19 cellular contexts compared by ENCODE assay signal in genomic region chr5:23840083-23840482, GRCh38.
A peak's percentile ranks its signal among the peaks of the same experiment; 100 is the strongest.
DNase-seq lines count a peak whose midpoint lies in the region; ATAC-seq and TF ChIP-seq lines count a peak whose summit lies in the region.
"Had no signal": no experiment of that assay in that cellular context is flagged by ENCODE, and none has a peak within 500 bp of the region (broad histone marks: within the 10 kb centered on the region; RNA-seq: fewer than 3 reads in every experiment).

No MANE protein-coding gene starts in this region.

- peaks cover 10% of the 10 kb centered on the region for H3K36me3 Mint-ChIP-seq in neural crest cell (ENCODE audit: low read depth)
- H3K36me3 Mint-ChIP-seq: activated naive CD4-positive, alpha-beta T cell treated with anti-CD3 and anti-CD28 coated beads, Interleukin-2, amount 10 ng/mL, durations not matched to agents 7 days and 5 days; naive B cell had no signal

- peaks cover 4% of the 10 kb centered on the region for H3K9me3 ChIP-seq in WERI-Rb-1 (ENCODE audit: severe bottlenecking)

- no peaks in the 10 kb centered on the region for H3K27me3 Mint-ChIP-seq in neural crest cell (ENCODE audit: low read depth)
- H3K27me3 Mint-ChIP-seq: activated naive CD4-positive, alpha-beta T cell treated with anti-CD3 and anti-CD28 coated beads, Interleukin-2, amount 10 ng/mL, durations not matched to agents 7 days and 5 days; B cell; central memory CD8-positive, alpha-beta T cell; naive B cell had no signal

- DNase-seq in NCI-H82 (lab: John Stamatoyannopoulos, UW) (peak; percentile 5), NCI-H82 treated with DMSO at 0.1 percent for 48 hours (lab: John Stamatoyannopoulos, UW; ENCODE audit: unreplicated experiment) (no peak), NCI-H1694 (lab: John Stamatoyannopoulos, UW) (peak; percentile 17), neural crest cell (ENCODE audit: low read depth, low spot score) (no peak), WERI-Rb-1 (no peak)
- no peak for DNase-seq in stimulated activated CD4-positive, alpha-beta T cell treated with anti-CD3 and anti-CD28 coated beads, Interleukin-4, amount 100 ng/mL, for 4 hours
- DNase-seq: activated naive CD4-positive, alpha-beta T cell treated with anti-CD3 and anti-CD28 coated beads, Interleukin-2, amount 10 ng/mL, durations not matched to agents 7 days and 5 days; EL; hypothalamus; left ventricle myocardium inferior; naive B cell; NCI-H187 treated with DMSO at 0.1 percent for 48 hours; RPMI8226; stimulated activated naive CD4-positive, alpha-beta T cell had no signal

- no peaks in the 10 kb centered on the region for H3K27me3 ChIP-seq in WERI-Rb-1 (ENCODE audit: insufficient read depth, low read depth, severe bottlenecking)

- no peaks in the 10 kb centered on the region for H3K36me3 ChIP-seq in WERI-Rb-1
- H3K36me3 ChIP-seq: left ventricle myocardium inferior had no signal

- TF ChIP-seq CTCF in VCaP (conservative IDR thresholded peaks at IDR 0.05), result peak; percentile 56
- TF ChIP-seq CTCF in neural crest cell (conservative IDR thresholded peaks at IDR 0.05), result peak; percentile 45
- no peak for TF ChIP-seq CTCF in WERI-Rb-1 (IDR thresholded peaks at IDR 0.05; ENCODE audit: low read depth, low read length)

- no peak overlapping the region for H3K4me3 Mint-ChIP-seq in neural crest cell
- H3K4me3 Mint-ChIP-seq: activated naive CD4-positive, alpha-beta T cell treated with anti-CD3 and anti-CD28 coated beads, Interleukin-2, amount 10 ng/mL, durations not matched to agents 7 days and 5 days; B cell; central memory CD8-positive, alpha-beta T cell; naive B cell had no signal

- ATAC-seq in HG03045 (IDR thresholded peaks at IDR 0.05; ENCODE audit: unreplicated experiment), result no peak
- ATAC-seq: sciatic nerve had no signal

- H3K4me3 ChIP-seq in WERI-Rb-1 (ENCODE audit: low read depth, low read length), result no peak overlapping the region
- H3K4me3 ChIP-seq: left ventricle myocardium inferior had no signal

- H3K27ac ChIP-seq in VCaP (no peak overlapping the region), WERI-Rb-1 (no peak overlapping the region)
- H3K27ac ChIP-seq: left ventricle myocardium inferior had no signal

- H3K4me1 Mint-ChIP-seq in neural crest cell, result peaks cover 3% of the 10 kb centered on the region
- H3K4me1 Mint-ChIP-seq: activated naive CD4-positive, alpha-beta T cell treated with anti-CD3 and anti-CD28 coated beads, Interleukin-2, amount 10 ng/mL, durations not matched to agents 7 days and 5 days; B cell; central memory CD8-positive, alpha-beta T cell; naive B cell had no signal

- no peak overlapping the region for H3K27ac Mint-ChIP-seq in neural crest cell (ENCODE audit: unreplicated experiment)
- H3K27ac Mint-ChIP-seq: activated naive CD4-positive, alpha-beta T cell treated with anti-CD3 and anti-CD28 coated beads, Interleukin-2, amount 10 ng/mL, durations not matched to agents 7 days and 5 days; B cell; naive B cell had no signal

- peaks cover 16% of the 10 kb centered on the region for H3K9me3 Mint-ChIP-seq in neural crest cell

Comparison
In these comparisons a context has a peak if more than half of its experiments do, and no peak if none do; other contexts are left out.
1. DNase-seq: peak in NCI-H82 (single experiment) and NCI-H1694 (single experiment); none in NCI-H82 treated with DMSO at 0.1 percent for 48 hours (single experiment), neural crest cell (single experiment), WERI-Rb-1 (single experiment) and stimulated activated CD4-positive, alpha-beta T cell treated with anti-CD3 and anti-CD28 coated beads, Interleukin-4, amount 100 ng/mL, for 4 hours (0 of 2).